Comparison of ENCODE assay signal across 36 cellular contexts in genomic region chr5:180401236-180401907, GRCh38. TPM values are rescaled to one million over a fixed set of nuclear protein-coding genes. Genes with fewer than 3 reads are reported as not detected.
"Had no signal": no experiment of that assay in that cellular context is flagged by ENCODE, and none has a peak within 500 bp of the region (broad histone marks: within the 10 kb centered on the region; RNA-seq: fewer than 3 reads in every experiment).

No MANE protein-coding gene starts in this region.

- H3K9me3 Mint-ChIP-seq: activated B cell treated with CpG ODN at 0.5 μM for 24 hours; activated CD4-positive, alpha-beta memory T cell treated with anti-CD3 and anti-CD28 coated beads, Interleukin-2, amount 10 ng/mL, durations not matched to agents 7 days and 5 days; activated naive CD4-positive, alpha-beta T cell treated with anti-CD3 and anti-CD28 coated beads, Interleukin-2, amount 10 ng/mL, durations not matched to agents 7 days and 5 days; activated naive CD8-positive, alpha-beta T cell treated with anti-CD3 and anti-CD28 coated beads, Interleukin-2, amount 50 U/mL, for 24 hours had no signal

- H3K27ac Mint-ChIP-seq: activated B cell treated with CpG ODN at 0.5 μM for 24 hours; activated CD4-positive, alpha-beta memory T cell treated with anti-CD3 and anti-CD28 coated beads, Interleukin-2, amount 10 ng/mL, durations not matched to agents 7 days and 5 days; activated CD8-positive, alpha-beta memory T cell treated with anti-CD3 and anti-CD28 coated beads, Interleukin-2, amount 10 ng/mL, durations not matched to agents 7 days and 5 days; activated naive CD4-positive, alpha-beta T cell treated with anti-CD3 and anti-CD28 coated beads, Interleukin-2, amount 10 ng/mL, durations not matched to agents 7 days and 5 days; activated naive CD8-positive, alpha-beta T cell; activated naive CD8-positive, alpha-beta T cell treated with anti-CD3 and anti-CD28 coated beads, Interleukin-2, amount 50 U/mL, for 24 hours; brain had no signal

- H3K4me1 Mint-ChIP-seq: activated B cell treated with CpG ODN at 0.5 μM for 24 hours; activated CD4-positive, alpha-beta memory T cell treated with anti-CD3 and anti-CD28 coated beads, Interleukin-2, amount 10 ng/mL, durations not matched to agents 7 days and 5 days; activated CD8-positive, alpha-beta memory T cell treated with anti-CD3 and anti-CD28 coated beads, Interleukin-2, amount 10 ng/mL, durations not matched to agents 7 days and 5 days; activated naive CD4-positive, alpha-beta T cell treated with anti-CD3 and anti-CD28 coated beads, Interleukin-2, amount 10 ng/mL, durations not matched to agents 7 days and 5 days; activated naive CD8-positive, alpha-beta T cell treated with anti-CD3 and anti-CD28 coated beads, Interleukin-2, amount 50 U/mL, for 24 hours had no signal

- FAIRE-seq: bronchial epithelial cell had no signal

- H3K27me3 ChIP-seq: Peyer's patch had no signal

- H3K36me3 Mint-ChIP-seq: activated CD8-positive, alpha-beta memory T cell treated with anti-CD3 and anti-CD28 coated beads, Interleukin-2, amount 10 ng/mL, durations not matched to agents 7 days and 5 days; activated naive CD4-positive, alpha-beta T cell treated with anti-CD3 and anti-CD28 coated beads, Interleukin-2, amount 10 ng/mL, durations not matched to agents 7 days and 5 days; activated naive CD8-positive, alpha-beta T cell; brain had no signal

- H3K4me3 ChIP-seq: Peyer's patch had no signal

- H3K9ac ChIP-seq: KMS-11 had no signal

- DNase-seq: activated B cell treated with CpG ODN at 0.5 μM for 24 hours; activated CD4-positive, alpha-beta memory T cell treated with anti-CD3 and anti-CD28 coated beads, Interleukin-2, amount 10 ng/mL, durations not matched to agents 7 days and 5 days; activated CD4-positive, alpha-beta T cell treated with anti-CD3 and anti-CD28 coated beads for 4 hours; activated CD4-positive, CD25-positive, alpha-beta regulatory T cell treated with anti-CD3 and anti-CD28 coated beads, Interleukin-2, amount 50 U/mL, for 72 hours; activated CD8-positive, alpha-beta memory T cell treated with anti-CD3 and anti-CD28 coated beads for 24 hours; activated CD8-positive, alpha-beta memory T cell treated with anti-CD3 and anti-CD28 coated beads, Interleukin-2, amount 10 ng/mL, durations not matched to agents 7 days and 5 days; activated CD8-positive, alpha-beta memory T cell treated with anti-CD3 and anti-CD28 coated beads, Interleukin-2, amount 50 U/mL, for 48 hours; activated effector memory CD4-positive, alpha-beta T cell treated with Interleukin-2 at 50 U/mL for 16 hours; activated naive CD4-positive, alpha-beta T cell treated with anti-CD3 and anti-CD28 coated beads, Interleukin-2, amount 10 ng/mL, durations not matched to agents 7 days and 5 days; activated naive CD8-positive, alpha-beta T cell treated with anti-CD3 and anti-CD28 coated beads, Interleukin-2, amount 50 U/mL, for 24 hours; activated T-cell treated with anti-CD3 and anti-CD28 coated beads, Interleukin-2, amount 50 U/mL, for 48 hours; anterior cingulate cortex; caudate nucleus; NCI-H1092 treated with DMSO at 0.1 percent for 48 hours; NCI-H1417; NCI-H146; NCI-H187; NCI-H2029 treated with DMSO at 0.1 percent for 48 hours; NCI-H2107; NCI-H2171; NCI-H510A; NCI-H526; NCI-H748 treated with DMSO at 0.1 percent for 48 hours; NK-92 treated with Interleukin-12 subunit alpha and Interleukin-12 subunit beta, amount 100 ng/mL, for 24 hours; PC-3; Peyer's patch; Right ventricle myocardium superior; SW 1271; T-helper 1 cell; T-helper 2 cell; T-helper 9 cell had no signal

- H3K4me2 ChIP-seq: KMS-11 had no signal

- H3K36me3 ChIP-seq: Peyer's patch had no signal

- ATAC-seq: activated CD8-positive, alpha-beta memory T cell treated with anti-CD3 and anti-CD28 coated beads, Interleukin-2, amount 10 ng/mL, durations not matched to agents 7 days and 5 days; activated naive CD8-positive, alpha-beta T cell treated with anti-CD3 and anti-CD28 coated beads, Interleukin-2, amount 50 U/mL, for 24 hours; PC-3 had no signal

- H3K27ac ChIP-seq: KMS-11, Peyer's patch, VCaP had no signal

- H3K27me3 Mint-ChIP-seq: activated naive CD4-positive, alpha-beta T cell treated with anti-CD3 and anti-CD28 coated beads, Interleukin-2, amount 10 ng/mL, durations not matched to agents 7 days and 5 days; brain had no signal

- H3K4me1 ChIP-seq: Peyer's patch had no signal

- H3K4me3 Mint-ChIP-seq: activated B cell treated with CpG ODN at 0.5 μM for 24 hours; activated CD4-positive, alpha-beta memory T cell treated with anti-CD3 and anti-CD28 coated beads, Interleukin-2, amount 10 ng/mL, durations not matched to agents 7 days and 5 days; activated CD8-positive, alpha-beta memory T cell treated with anti-CD3 and anti-CD28 coated beads, Interleukin-2, amount 10 ng/mL, durations not matched to agents 7 days and 5 days; activated naive CD4-positive, alpha-beta T cell treated with anti-CD3 and anti-CD28 coated beads, Interleukin-2, amount 10 ng/mL, durations not matched to agents 7 days and 5 days; activated naive CD8-positive, alpha-beta T cell; activated naive CD8-positive, alpha-beta T cell treated with anti-CD3 and anti-CD28 coated beads, Interleukin-2, amount 50 U/mL, for 24 hours; brain had no signal

RNA-seq across cellular contexts. Expression of gene GFPT2, which starts 48.2 kb away (rescaled TPM):
- total RNA-seq: activated CD4-positive, alpha-beta memory T cell treated with anti-CD3 and anti-CD28 coated beads, Interleukin-2, amount 10 ng/mL, durations not matched to agents 7 days and 5 days had no signal
